In genomic region chr6:136117081-136117480, GRCh38 we compare ENCODE assay signal across 19 cellular contexts.
A peak's percentile ranks its signal among the peaks of the same experiment; 100 is the strongest.
DNase-seq lines count a peak whose midpoint lies in the region; TF ChIP-seq lines count a peak whose summit lies in the region.
"Had no signal": no experiment of that assay in that cellular context is flagged by ENCODE, and none has a peak within 500 bp of the region (broad histone marks: within the 10 kb centered on the region; RNA-seq: fewer than 3 reads in every experiment).

No MANE protein-coding gene starts in this region.

- H3K36me3 Mint-ChIP-seq in HFFc6 (ENCODE audit: low read depth) (peaks cover 7% of the 10 kb centered on the region; the same call in 1 of the 2 replicates), mesothelial cell of epicardium (peaks cover 5% of the 10 kb centered on the region)
- H3K36me3 Mint-ChIP-seq: CD8-positive, alpha-beta memory T cell had no signal

- H3K9me3 ChIP-seq in fibroblast of lung (ENCODE audit: control insufficient read depth, insufficient read depth, low read depth, low read length) (no peaks in the 10 kb centered on the region), stomach (no peaks in the 10 kb centered on the region)

- no peak overlapping the region for H3K4me2 ChIP-seq in fibroblast of lung (ENCODE audit: extremely low read depth, insufficient read depth, low read length)

- no peaks in the 10 kb centered on the region; the same call in 1 of the 2 replicates for H3K27me3 Mint-ChIP-seq in HFFc6 (ENCODE audit: insufficient read depth)
- no peaks in the 10 kb centered on the region for H3K27me3 Mint-ChIP-seq in mesothelial cell of epicardium (ENCODE audit: low read depth)

- TF ChIP-seq CTCF in HFFc6 (IDR thresholded peaks at IDR 0.05) (no peak), fibroblast of lung (conservative IDR thresholded peaks at IDR 0.05 in 1 of 2, IDR thresholded peaks at IDR 0.05 in 1 of 2; ENCODE audit: low read depth in 1 of 2, low read length in 2 of 2) (no peak), mesothelial cell of epicardium (IDR thresholded peaks at IDR 0.05; ENCODE audit: unreplicated experiment) (no peak), stomach (IDR thresholded peaks at IDR 0.05) (no peak)

- TF ChIP-seq POLR2A in stomach (IDR thresholded peaks at IDR 0.05): no peak

- H3K27ac Mint-ChIP-seq in HFFc6 (peak overlapping the region; percentile 47; the same call in 1 of the 2 replicates), mesothelial cell of epicardium (peak overlapping the region; percentile 20)

- no peaks in the 10 kb centered on the region for H3K9me3 Mint-ChIP-seq in HFFc6
- H3K9me3 Mint-ChIP-seq in mesothelial cell of epicardium: peaks cover 7% of the 10 kb centered on the region

- H3K4me3 Mint-ChIP-seq in HFFc6 (no peak overlapping the region), mesothelial cell of epicardium (no peak overlapping the region)
- H3K4me3 Mint-ChIP-seq: CD8-positive, alpha-beta memory T cell had no signal

- DNase-seq in EH (ENCODE audit: low read depth) (peak; percentile 51), HFFc6 (peak; percentile 8), fibroblast of lung (ENCODE audit: low read depth in 2 of 2) (peak; percentile 6 to 35), mesothelial cell of epicardium (ENCODE audit: low spot score in 2 of 2, unreplicated experiment in 2 of 2) (no peak), stomach (no peak), GDM1 (lab: John Stamatoyannopoulos, UW) (no peak), COLO829 (ENCODE audit: low spot score) (no peak)
- DNase-seq: CD8-positive, alpha-beta memory T cell; MM.1S; NCI-H1048; NCI-H1417 treated with DMSO at 0.1 percent for 48 hours; NCI-H187; NCI-H446; NCI-H526; OCI-M1; SHP77 treated with DMSO at 0.1 percent for 48 hours had no signal

- H3K4me3 ChIP-seq in fibroblast of lung (replicated peaks in 1 of 4; ENCODE audit: control extremely low read depth in 1 of 4, insufficient read depth in 1 of 4, low read depth in 3 of 4, low read length in 4 of 4): no peak overlapping the region
- no peak overlapping the region for H3K4me3 ChIP-seq in stomach
- H3K4me3 ChIP-seq: GM12878, SK-N-MC had no signal

- no peaks in the 10 kb centered on the region for H3K36me3 ChIP-seq in fibroblast of lung (ENCODE audit: control insufficient read depth, insufficient read depth, low read length)
- no peaks in the 10 kb centered on the region for H3K36me3 ChIP-seq in stomach

- H3K79me2 ChIP-seq in fibroblast of lung (ENCODE audit: control insufficient read depth, insufficient read depth, low read length): no peaks in the 10 kb centered on the region

- H2AFZ ChIP-seq in fibroblast of lung (ENCODE audit: low read length): no peak overlapping the region

- H3K4me1 ChIP-seq in fibroblast of lung (ENCODE audit: control insufficient read depth, extremely low read depth, insufficient read depth, low read length): peaks cover 5% of the 10 kb centered on the region
- H3K4me1 ChIP-seq in stomach: peaks cover 0 to 43% (median 24%) of the 10 kb centered on the region in 4 donors

- WGBS in stomach, 5 donors: 53 to 67% (median 60%) methylated on average over 2 of the region's 2 CpGs

- no peak overlapping the region for H3K9ac ChIP-seq in fibroblast of lung (ENCODE audit: insufficient read depth, low read length)

- no peak overlapping the region for H3K27ac ChIP-seq in fibroblast of lung (ENCODE audit: insufficient read depth, low read length)
- no peak overlapping the region for H3K27ac ChIP-seq in stomach
- H3K27ac ChIP-seq: C4-2B, SK-N-MC had no signal

- TF ChIP-seq EP300 in stomach (IDR thresholded peaks at IDR 0.05): no peak

- H4K20me1 ChIP-seq in fibroblast of lung (ENCODE audit: control insufficient read depth, extremely low read depth, insufficient read depth, low read length): no peaks in the 10 kb centered on the region

- H3K27me3 ChIP-seq in fibroblast of lung (ENCODE audit: control insufficient read depth, insufficient read depth, low read length) (no peaks in the 10 kb centered on the region), stomach (no peaks in the 10 kb centered on the region)

- intact Hi-C loops in stomach (cut with DNase I; ENCODE audit: low total_unique reads): no loop called here

- peaks cover 43% of the 10 kb centered on the region for H3K4me1 Mint-ChIP-seq in HFFc6 (ENCODE audit: low read depth)
- peaks cover 64% of the 10 kb centered on the region for H3K4me1 Mint-ChIP-seq in mesothelial cell of epicardium
- H3K4me1 Mint-ChIP-seq: CD8-positive, alpha-beta memory T cell had no signal

Comparison
In these comparisons a context has a peak if more than half of its experiments do, and no peak if none do; other contexts are left out.
1. DNase-seq: peak in EH (single experiment), HFFc6 (single experiment) and fibroblast of lung (2 of 2); none in mesothelial cell of epicardium (0 of 2), stomach (single experiment), GDM1 (single experiment) and COLO829 (single experiment).